Comparison of ENCODE assay signal across 9 cellular contexts in the genomic region with DNA sequence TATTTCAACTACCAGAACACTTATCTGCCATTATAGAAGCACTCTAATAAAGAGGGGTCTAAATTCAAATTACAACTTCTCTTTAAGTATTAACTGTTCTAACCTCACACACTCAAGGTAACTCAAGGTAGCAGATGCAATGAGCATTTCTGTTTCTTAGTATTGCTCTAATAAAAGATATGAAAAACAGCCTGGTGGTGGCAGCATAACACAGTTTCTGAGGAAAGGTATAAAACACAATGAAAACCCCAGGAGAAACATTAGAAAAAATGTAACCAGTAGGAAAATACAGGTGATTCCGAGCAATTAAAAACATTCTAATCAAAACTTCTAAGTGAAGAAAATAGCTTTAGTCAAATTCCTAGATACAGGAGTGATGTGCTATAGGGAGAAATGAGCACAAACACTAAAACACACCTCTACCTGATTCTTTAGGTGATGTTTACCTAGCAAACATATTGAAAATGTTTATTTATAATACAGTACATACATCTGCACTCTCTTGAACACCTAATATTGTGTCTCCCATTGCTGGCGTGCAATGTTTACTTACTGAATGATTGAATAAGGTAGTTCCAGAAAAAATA. TPM values are rescaled to one million over a fixed set of nuclear protein-coding genes. Genes with fewer than 3 reads are reported as not detected.
A peak's percentile ranks its signal among the peaks of the same experiment; 100 is the strongest.
DNase-seq lines count a peak whose midpoint lies in the region; ATAC-seq, FAIRE-seq and TF ChIP-seq lines count a peak whose summit lies in the region.
"Had no signal": no experiment of that assay in that cellular context is flagged by ENCODE, and none has a peak within 500 bp of the region (broad histone marks: within the 10 kb centered on the region; RNA-seq: fewer than 3 reads in every experiment).

No MANE protein-coding gene starts in this region.

- peaks cover 24% of the 10 kb centered on the region for H4K20me1 ChIP-seq in GM23338 (replicated peaks; ENCODE audit: insufficient read depth)

- intact Hi-C loops in CD8-positive, alpha-beta T cell (cut with DNase I, micrococcal nuclease): loop anchor here (1.0 to 5.0 kb wide), 9 partner anchors 17 to 1369 kb away; a partner anchor contains a TSS

- H3K4me2 ChIP-seq in GM23338: no peak overlapping the region

- peaks cover 79% of the 10 kb centered on the region for H3K79me2 ChIP-seq in GM23338 (replicated peaks; ENCODE audit: insufficient read depth)

- WGBS in small intestine, 3 donors: 13 to 43% (median 26%) methylated on average over 2 of the region's 2 CpGs

- H3K9me3 ChIP-seq in CD8-positive, alpha-beta T cell (ENCODE audit: low read length): no peaks in the 10 kb centered on the region
- H3K9me3 ChIP-seq in small intestine (ENCODE audit: control insufficient read depth, low read depth): no peaks in the 10 kb centered on the region

- H3K36me3 ChIP-seq in CD8-positive, alpha-beta T cell (ENCODE audit: insufficient read depth, low read length): peaks cover 9% of the 10 kb centered on the region
- H3K36me3 ChIP-seq in GM23338 (ENCODE audit: insufficient read depth): peaks cover 4% of the 10 kb centered on the region; the same call in 1 of the 2 replicates
- peaks cover 0 to 6% of the 10 kb centered on the region in 2 donors for H3K36me3 ChIP-seq in small intestine (ENCODE audit: control insufficient read depth in 2 of 2, insufficient read depth in 2 of 2, low read length in 2 of 2)

- POLR2A ChIA-PET in CD8-positive, alpha-beta T cell (lab: Charles Lee): interaction anchor here (1.4 to 1.7 kb wide), 2 partner anchors 10 to 197 kb away, joined by 5 to 7 read pairs; a partner anchor contains a TSS

- peak overlapping the region; percentile 26 for H3K4me3 Mint-ChIP-seq in CD8-positive, alpha-beta T cell
- H3K4me3 Mint-ChIP-seq in GM23338: peak overlapping the region; percentile 30; the same call in 1 of the 3 replicates

- peak; percentile 90 for TF ChIP-seq CTCF in CD8-positive, alpha-beta T cell (IDR thresholded peaks at IDR 0.05)
- TF ChIP-seq CTCF in GM23338 (conservative IDR thresholded peaks at IDR 0.05; ENCODE audit: low read depth in 2 of 2): peak; percentile 60 to 72
- peak; percentile 49 for TF ChIP-seq CTCF in fibroblast of villous mesenchyme (IDR thresholded peaks at IDR 0.05; ENCODE audit: insufficient read depth, low read depth, low read length)

- DNase-seq in CD8-positive, alpha-beta T cell: peak in 5 of 7 experiments; percentile 29 to 64 (median 52)
- peak; percentile 82 for DNase-seq in GM23338 (ENCODE audit: low spot score)
- DNase-seq in NCI-H226: peak; percentile 11
- DNase-seq in activated CD8-positive, alpha-beta memory T cell treated with anti-CD3 and anti-CD28 coated beads, Interleukin-2, amount 50 U/mL, for 4 hours: peak; percentile 47
- DNase-seq in fibroblast of villous mesenchyme (ENCODE audit: low read depth): peak; percentile 44
- DNase-seq in small intestine: peak; percentile 76

- no peak overlapping the region for H2AFZ ChIP-seq in GM23338

- peaks cover 38% of the 10 kb centered on the region for H3K4me1 Mint-ChIP-seq in CD8-positive, alpha-beta T cell (ENCODE audit: low read depth)
- peaks cover 24% of the 10 kb centered on the region for H3K4me1 Mint-ChIP-seq in GM23338

- peaks cover 37% of the 10 kb centered on the region for H3K4me1 ChIP-seq in CD8-positive, alpha-beta T cell (ENCODE audit: insufficient read depth, low read length)
- H3K4me1 ChIP-seq in GM23338 (ENCODE audit: insufficient read depth) (peaks cover 18% of the 10 kb centered on the region), small intestine (ENCODE audit: control insufficient read depth in 2 of 2, insufficient read depth in 1 of 2, low read depth in 1 of 2, low read length in 1 of 2) (peaks cover 0 to 4% of the 10 kb centered on the region in 2 donors)

- peaks cover 21% of the 10 kb centered on the region for H3K36me3 Mint-ChIP-seq in CD8-positive, alpha-beta T cell
- peaks cover 14% of the 10 kb centered on the region for H3K36me3 Mint-ChIP-seq in GM23338 (ENCODE audit: low read depth)

- H3K27ac Mint-ChIP-seq in CD8-positive, alpha-beta T cell: peak overlapping the region; percentile 61
- H3K27ac Mint-ChIP-seq in GM23338: no peak overlapping the region

- CTCF ChIA-PET in CD8-positive, alpha-beta T cell (lab: Charles Lee): interaction anchor here (0.7 to 8.3 kb wide), 17 partner anchors 8 to 537 kb away, joined by 3 to 172 read pairs (median 3); no protein-coding TSS in a partner anchor

- no peak overlapping the region for H3K27ac ChIP-seq in CD8-positive, alpha-beta T cell (ENCODE audit: low read depth, low read length)
- H3K27ac ChIP-seq in GM23338 (ENCODE audit: low read depth) (no peak overlapping the region), small intestine (ENCODE audit: low read depth in 1 of 2, low read length in 1 of 2) (no peak overlapping the region)
- H3K27ac ChIP-seq: SK-N-MC had no signal

- H3F3A ChIP-seq in GM23338 (replicated peaks; ENCODE audit: low read depth): peaks cover 7% of the 10 kb centered on the region

- no peaks in the 10 kb centered on the region for H3K9me2 ChIP-seq in GM23338 (ENCODE audit: insufficient read depth)

- no peaks in the 10 kb centered on the region for H3K27me3 ChIP-seq in CD8-positive, alpha-beta T cell (ENCODE audit: insufficient read depth, low read length)
- no peaks in the 10 kb centered on the region for H3K27me3 ChIP-seq in GM23338 (ENCODE audit: insufficient read depth)
- no peaks in the 10 kb centered on the region for H3K27me3 ChIP-seq in small intestine (ENCODE audit: control insufficient read depth in 2 of 2, insufficient read depth in 2 of 2, low read length in 2 of 2)

- FAIRE-seq in small intestine (lab: Jason Lieb, UNC): no peak

- H3K27me3 Mint-ChIP-seq in CD8-positive, alpha-beta T cell (ENCODE audit: low read depth): no peaks in the 10 kb centered on the region
- peaks cover 11% of the 10 kb centered on the region for H3K27me3 Mint-ChIP-seq in GM23338 (ENCODE audit: insufficient read depth, low read depth, poor library complexity)

- ATAC-seq in CD8-positive, alpha-beta T cell: no peak
- ATAC-seq in GM23338 (no peak), HG03139 (IDR thresholded peaks at IDR 0.05; ENCODE audit: unreplicated experiment) (no peak), esophagus mucosa (no peak)

- H3K9me3 Mint-ChIP-seq in CD8-positive, alpha-beta T cell: no peaks in the 10 kb centered on the region
- H3K9me3 Mint-ChIP-seq in GM23338: no peaks in the 10 kb centered on the region; the same call in 2 of the 3 replicates

- H3K4me3 ChIP-seq in CD8-positive, alpha-beta T cell (ENCODE audit: low read depth, low read length): no peak overlapping the region
- no peak overlapping the region for H3K4me3 ChIP-seq in GM23338
- no peak overlapping the region for H3K4me3 ChIP-seq in fibroblast of villous mesenchyme (ENCODE audit: low read depth, low read length)
- H3K4me3 ChIP-seq in small intestine (ENCODE audit: low read depth in 1 of 2, low read length in 2 of 2): no peak overlapping the region
- H3K4me3 ChIP-seq: SK-N-MC had no signal

TF ChIP-seq in GM23338, 12 proteins besides CTCF, POLR2A, EP300 and RAD21 (continues in another document):
- TF ChIP-seq, protein P1, sequence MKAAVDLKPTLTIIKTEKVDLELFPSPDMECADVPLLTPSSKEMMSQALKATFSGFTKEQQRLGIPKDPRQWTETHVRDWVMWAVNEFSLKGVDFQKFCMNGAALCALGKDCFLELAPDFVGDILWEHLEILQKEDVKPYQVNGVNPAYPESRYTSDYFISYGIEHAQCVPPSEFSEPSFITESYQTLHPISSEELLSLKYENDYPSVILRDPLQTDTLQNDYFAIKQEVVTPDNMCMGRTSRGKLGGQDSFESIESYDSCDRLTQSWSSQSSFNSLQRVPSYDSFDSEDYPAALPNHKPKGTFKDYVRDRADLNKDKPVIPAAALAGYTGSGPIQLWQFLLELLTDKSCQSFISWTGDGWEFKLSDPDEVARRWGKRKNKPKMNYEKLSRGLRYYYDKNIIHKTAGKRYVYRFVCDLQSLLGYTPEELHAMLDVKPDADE (IDR thresholded peaks at IDR 0.05): no peak
- TF ChIP-seq EZH2 (IDR thresholded peaks at IDR 0.05; ENCODE audit: low read depth, unreplicated experiment): no peak
- TF ChIP-seq, protein P2, sequence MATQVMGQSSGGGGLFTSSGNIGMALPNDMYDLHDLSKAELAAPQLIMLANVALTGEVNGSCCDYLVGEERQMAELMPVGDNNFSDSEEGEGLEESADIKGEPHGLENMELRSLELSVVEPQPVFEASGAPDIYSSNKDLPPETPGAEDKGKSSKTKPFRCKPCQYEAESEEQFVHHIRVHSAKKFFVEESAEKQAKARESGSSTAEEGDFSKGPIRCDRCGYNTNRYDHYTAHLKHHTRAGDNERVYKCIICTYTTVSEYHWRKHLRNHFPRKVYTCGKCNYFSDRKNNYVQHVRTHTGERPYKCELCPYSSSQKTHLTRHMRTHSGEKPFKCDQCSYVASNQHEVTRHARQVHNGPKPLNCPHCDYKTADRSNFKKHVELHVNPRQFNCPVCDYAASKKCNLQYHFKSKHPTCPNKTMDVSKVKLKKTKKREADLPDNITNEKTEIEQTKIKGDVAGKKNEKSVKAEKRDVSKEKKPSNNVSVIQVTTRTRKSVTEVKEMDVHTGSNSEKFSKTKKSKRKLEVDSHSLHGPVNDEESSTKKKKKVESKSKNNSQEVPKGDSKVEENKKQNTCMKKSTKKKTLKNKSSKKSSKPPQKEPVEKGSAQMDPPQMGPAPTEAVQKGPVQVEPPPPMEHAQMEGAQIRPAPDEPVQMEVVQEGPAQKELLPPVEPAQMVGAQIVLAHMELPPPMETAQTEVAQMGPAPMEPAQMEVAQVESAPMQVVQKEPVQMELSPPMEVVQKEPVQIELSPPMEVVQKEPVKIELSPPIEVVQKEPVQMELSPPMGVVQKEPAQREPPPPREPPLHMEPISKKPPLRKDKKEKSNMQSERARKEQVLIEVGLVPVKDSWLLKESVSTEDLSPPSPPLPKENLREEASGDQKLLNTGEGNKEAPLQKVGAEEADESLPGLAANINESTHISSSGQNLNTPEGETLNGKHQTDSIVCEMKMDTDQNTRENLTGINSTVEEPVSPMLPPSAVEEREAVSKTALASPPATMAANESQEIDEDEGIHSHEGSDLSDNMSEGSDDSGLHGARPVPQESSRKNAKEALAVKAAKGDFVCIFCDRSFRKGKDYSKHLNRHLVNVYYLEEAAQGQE (IDR thresholded peaks at IDR 0.05; ENCODE audit: unreplicated experiment): no peak
- TF ChIP-seq NANOG (IDR thresholded peaks at IDR 0.05; ENCODE audit: borderline replicate concordance): no peak

RNA-seq across cellular contexts. Expression of a gene that starts 3.5 kb away (rescaled TPM):
- 100 to 1,000 TPM; 146 to 148 TPM for total RNA-seq in CD8-positive, alpha-beta T cell
- 86.8 and 102 TPM in 2 replicates for total RNA-seq in GM23338 (2014; rRNA removed; shearing (Covaris generic))
- polyA plus RNA-seq in GM23338 (2016; fragmentation: Nextera tagmentation; extraction: Ambion mirVana) (63.5 and 65.0 TPM in 2 replicates), small intestine (10 to 100 TPM; 57.7 to 77.2 (median 63.0) TPM)
- total RNA-seq in fibroblast of villous mesenchyme (41.9 and 50.5 TPM in 2 replicates), esophagus mucosa (65.5 TPM)

Comparison
In these comparisons a context has a peak if more than half of its experiments do, and no peak if none do; other contexts are left out.
1. DNase-seq: peak in every context shown above with its lines; median percentile 82 in GM23338; 76 in small intestine; 52 in CD8-positive, alpha-beta T cell; 47 in activated CD8-positive, alpha-beta memory T cell treated with anti-CD3 and anti-CD28 coated beads, Interleukin-2, amount 50 U/mL, for 4 hours; 44 in fibroblast of villous mesenchyme; 11 in NCI-H226.